21 cellular contexts compared by ENCODE assay signal in the genomic region with DNA sequence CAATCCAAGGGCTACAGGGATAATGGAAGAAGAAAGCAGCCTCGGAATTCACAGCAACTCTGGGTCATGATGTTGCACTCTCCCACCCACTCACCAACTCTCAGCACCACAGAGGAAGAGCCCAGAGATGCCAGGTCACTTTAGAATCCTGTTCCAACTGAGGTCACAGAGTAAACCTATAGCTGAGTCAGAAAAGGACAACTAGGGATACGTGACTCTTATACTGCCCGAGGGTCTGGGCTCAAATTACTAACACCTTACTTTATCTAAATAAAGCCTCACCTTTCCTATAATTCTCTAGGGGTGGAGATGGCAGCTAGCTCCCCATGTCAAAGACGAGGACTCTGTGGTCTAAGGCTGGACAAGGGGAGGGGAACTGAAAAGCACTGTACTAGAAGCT. TPM values are rescaled to one million over a fixed set of nuclear protein-coding genes. Genes with fewer than 3 reads are reported as not detected.
DNase-seq lines count a peak whose midpoint lies in the region; ATAC-seq and TF ChIP-seq lines count a peak whose summit lies in the region.
"Had no signal": no experiment of that assay in that cellular context is flagged by ENCODE, and none has a peak within 500 bp of the region (broad histone marks: within the 10 kb centered on the region; RNA-seq: fewer than 3 reads in every experiment).

No MANE protein-coding gene starts in this region.

- H3K27ac Mint-ChIP-seq in CD14-positive monocyte (peak overlapping the region in 5 of 7 donors; percentile 6 to 52 (median 31)), T-helper 17 cell (peak overlapping the region; percentile 34)
- H3K27ac Mint-ChIP-seq in activated CD8-positive, alpha-beta memory T cell treated with anti-CD3 and anti-CD28 coated beads, Interleukin-2, amount 10 ng/mL, durations not matched to agents 7 days and 5 days, result no peak overlapping the region
- H3K27ac Mint-ChIP-seq: GM23338 had no signal

- no peak overlapping the region for H3K4me2 ChIP-seq in mesenchymal stem cell (ENCODE audit: low read length, poor library complexity, severe bottlenecking)
- H3K4me2 ChIP-seq in trophoblast cell (ENCODE audit: low read length), result no peak overlapping the region
- H3K4me2 ChIP-seq: GM23338 had no signal

- H3K18ac ChIP-seq in mesenchymal stem cell (ENCODE audit: low read depth in 1 of 2, low read length in 2 of 2) (no peak overlapping the region), trophoblast cell (ENCODE audit: low read length) (no peak overlapping the region)

- H3K4me1 ChIP-seq in mesenchymal stem cell (ENCODE audit: control insufficient read depth, insufficient read depth, low read depth, low read length), result peaks cover 4% of the 10 kb centered on the region
- peaks cover 7 to 9% of the 10 kb centered on the region in 2 experiments for H3K4me1 ChIP-seq in trophoblast cell (ENCODE audit: control insufficient read depth in 1 of 2, insufficient read depth in 2 of 2, low read length in 2 of 2)

- H3K14ac ChIP-seq in mesenchymal stem cell (ENCODE audit: low read length in 2 of 2) (no peak overlapping the region), trophoblast cell (ENCODE audit: low read length) (no peak overlapping the region)

- intact Hi-C loops in CD14-positive monocyte (cut with micrococcal nuclease), result no loop called here

- H3K4me3 Mint-ChIP-seq in CD14-positive monocyte (no peak overlapping the region), T-helper 17 cell (no peak overlapping the region)
- no peak overlapping the region for H3K4me3 Mint-ChIP-seq in activated CD8-positive, alpha-beta memory T cell treated with anti-CD3 and anti-CD28 coated beads, Interleukin-2, amount 10 ng/mL, durations not matched to agents 7 days and 5 days
- H3K4me3 Mint-ChIP-seq: GM23338 had no signal

- no peak overlapping the region for H2BK15ac ChIP-seq in mesenchymal stem cell (ENCODE audit: low read depth, poor library complexity, severe bottlenecking)

- no peaks in the 10 kb centered on the region for H3K9me3 ChIP-seq in T-helper 17 cell (ENCODE audit: control insufficient read depth, low read length, poor library complexity, severe bottlenecking)
- H3K9me3 ChIP-seq in mesenchymal stem cell (ENCODE audit: control insufficient read depth, low read length), result no peaks in the 10 kb centered on the region
- no peaks in the 10 kb centered on the region for H3K9me3 ChIP-seq in trophoblast cell (ENCODE audit: insufficient read depth, low read depth, low read length)

- WGBS in mesenchymal stem cell, result 89% methylated on average over 1 of the region's 4 CpGs
- WGBS in trophoblast cell (ENCODE audit: extremely low coverage, insufficient coverage, insufficient read length), result no CpG with 5 or more reads among the region's 4 CpGs

- H3K9me3 Mint-ChIP-seq in CD14-positive monocyte, result no peaks in the 10 kb centered on the region
- no peaks in the 10 kb centered on the region for H3K9me3 Mint-ChIP-seq in activated CD8-positive, alpha-beta memory T cell treated with anti-CD3 and anti-CD28 coated beads, Interleukin-2, amount 10 ng/mL, durations not matched to agents 7 days and 5 days (ENCODE audit: low read depth)
- H3K9me3 Mint-ChIP-seq: GM23338 had no signal

- H2AK5ac ChIP-seq in mesenchymal stem cell (ENCODE audit: low read length, severe bottlenecking) (no peak overlapping the region), trophoblast cell (ENCODE audit: low read length) (no peak overlapping the region)

- no peak for DNase-seq in CD14-positive monocyte (ENCODE audit: low spot score)
- DNase-seq in T-helper 17 cell, result no peak
- DNase-seq in mesenchymal stem cell, result no peak
- DNase-seq in 8988T, result no peak
- DNase-seq in activated CD8-positive, alpha-beta memory T cell treated with anti-CD3 and anti-CD28 coated beads, Interleukin-2, amount 10 ng/mL, durations not matched to agents 7 days and 5 days, result no peak
- DNase-seq in trophoblast cell, result no peak
- DNase-seq: DMS153; HCEC 1CT; MM.1S; NCI-H1092; NCI-H146; NCI-H2029 treated with DMSO at 0.1 percent for 48 hours; NCI-H2171 treated with DMSO at 0.1 percent for 48 hours; NCI-H446 treated with DMSO at 0.1 percent for 48 hours; NCI-H748 treated with DMSO at 0.1 percent for 48 hours; NK-92 treated with Interleukin-12 subunit alpha and Interleukin-12 subunit beta, amount 100 ng/mL, for 24 hours; SHP77 had no signal

- H3K27me3 ChIP-seq in mesenchymal stem cell (ENCODE audit: control insufficient read depth in 1 of 2, insufficient read depth in 1 of 2, low read length in 2 of 2), result no peaks in the 10 kb centered on the region
- no peaks in the 10 kb centered on the region for H3K27me3 ChIP-seq in trophoblast cell (ENCODE audit: insufficient read depth, low read length)

- peaks cover 67 to 88% of the 10 kb centered on the region in 2 experiments for H3K36me3 ChIP-seq in mesenchymal stem cell (ENCODE audit: control insufficient read depth in 1 of 2, insufficient read depth in 2 of 2, low read depth in 1 of 2, low read length in 2 of 2)
- H3K36me3 ChIP-seq in trophoblast cell (ENCODE audit: control insufficient read depth in 1 of 2, insufficient read depth in 2 of 2, low read length in 2 of 2), result peaks cover 29 to 62% of the 10 kb centered on the region in 2 experiments

- TF ChIP-seq CTCF in 22Rv1 (IDR thresholded peaks at IDR 0.05), result no peak
- no peak for TF ChIP-seq CTCF in CD14-positive monocyte (IDR thresholded peaks at IDR 0.05)

- H2BK12ac ChIP-seq in mesenchymal stem cell (ENCODE audit: low read length in 2 of 2) (no peak overlapping the region), trophoblast cell (ENCODE audit: low read length) (no peak overlapping the region)

- H3K4me3 ChIP-seq in mesenchymal stem cell (ENCODE audit: insufficient read depth in 1 of 2, low read depth in 1 of 2, low read length in 2 of 2) (no peak overlapping the region), trophoblast cell (ENCODE audit: low read depth, low read length) (no peak overlapping the region)
- H3K4me3 ChIP-seq: GM12878, GM23338, SK-N-MC had no signal

- peaks cover 88 to 91% of the 10 kb centered on the region in 2 donors for H3K36me3 Mint-ChIP-seq in CD14-positive monocyte
- peaks cover 5% of the 10 kb centered on the region for H3K36me3 Mint-ChIP-seq in T-helper 17 cell (ENCODE audit: low read depth)
- peaks cover 43% of the 10 kb centered on the region for H3K36me3 Mint-ChIP-seq in activated CD8-positive, alpha-beta memory T cell treated with anti-CD3 and anti-CD28 coated beads, Interleukin-2, amount 10 ng/mL, durations not matched to agents 7 days and 5 days

- H3K79me2 ChIP-seq in trophoblast cell (ENCODE audit: control insufficient read depth, insufficient read depth, low read length, poor library complexity), result no peaks in the 10 kb centered on the region

- ATAC-seq in T-helper 17 cell, result no peak
- no peak for ATAC-seq in activated CD8-positive, alpha-beta memory T cell treated with anti-CD3 and anti-CD28 coated beads, Interleukin-2, amount 10 ng/mL, durations not matched to agents 7 days and 5 days
- ATAC-seq: GM12878, GM23338 had no signal

- CTCF ChIA-PET in activated CD8-positive, alpha-beta memory T cell treated with anti-CD3 and anti-CD28 coated beads, Interleukin-2, amount 10 ng/mL, durations not matched to agents 7 days and 5 days (lab: Charles Lee), result interaction anchor here (0.6 to 8.0 kb wide), 6 partner anchors 63 to 408 kb away, joined by 4 to 91 read pairs (median 22); no protein-coding TSS in a partner anchor

- H2AFZ ChIP-seq in mesenchymal stem cell (ENCODE audit: low read depth, low read length), result no peak overlapping the region
- H2AFZ ChIP-seq in trophoblast cell (ENCODE audit: insufficient read depth, low read length, poor library complexity), result no peak overlapping the region
- H2AFZ ChIP-seq: GM23338 had no signal

- no peaks in the 10 kb centered on the region for H3K27me3 Mint-ChIP-seq in CD14-positive monocyte (ENCODE audit: low read depth in 3 of 3)
- no peaks in the 10 kb centered on the region for H3K27me3 Mint-ChIP-seq in T-helper 17 cell
- H3K27me3 Mint-ChIP-seq in activated CD8-positive, alpha-beta memory T cell treated with anti-CD3 and anti-CD28 coated beads, Interleukin-2, amount 10 ng/mL, durations not matched to agents 7 days and 5 days, result no peaks in the 10 kb centered on the region

- H3K79me1 ChIP-seq in mesenchymal stem cell (replicated peaks; ENCODE audit: low read length, poor library complexity, severe bottlenecking) (peaks cover 58% of the 10 kb centered on the region), trophoblast cell (ENCODE audit: low read length) (peaks cover 4% of the 10 kb centered on the region)

- H3K23ac ChIP-seq in mesenchymal stem cell (ENCODE audit: low read length in 2 of 2), result no peak overlapping the region
- no peak overlapping the region for H3K23ac ChIP-seq in trophoblast cell (ENCODE audit: low read length)

- H2BK5ac ChIP-seq in mesenchymal stem cell (ENCODE audit: low read depth, low read length, poor library complexity, severe bottlenecking), result no peak overlapping the region
- no peak overlapping the region for H2BK5ac ChIP-seq in trophoblast cell (ENCODE audit: low read depth, low read length, poor library complexity)

- H2BK120ac ChIP-seq in mesenchymal stem cell (ENCODE audit: low read depth, low read length), result no peak overlapping the region
- H2BK120ac ChIP-seq in trophoblast cell (ENCODE audit: insufficient read depth, low read length, poor library complexity), result no peak overlapping the region

- no peak overlapping the region for H3K4ac ChIP-seq in mesenchymal stem cell (ENCODE audit: low read depth in 1 of 2, low read length in 2 of 2)
- no peak overlapping the region for H3K4ac ChIP-seq in trophoblast cell (ENCODE audit: low read depth, low read length)

- H3K4me1 Mint-ChIP-seq in CD14-positive monocyte (peaks cover 6% of the 10 kb centered on the region), T-helper 17 cell (peaks cover 22% of the 10 kb centered on the region)
- H3K4me1 Mint-ChIP-seq in activated CD8-positive, alpha-beta memory T cell treated with anti-CD3 and anti-CD28 coated beads, Interleukin-2, amount 10 ng/mL, durations not matched to agents 7 days and 5 days, result peaks cover 14% of the 10 kb centered on the region

- no peak overlapping the region for H4K12ac ChIP-seq in trophoblast cell (ENCODE audit: low read depth, low read length)

- H4K91ac ChIP-seq in mesenchymal stem cell (ENCODE audit: low read length) (no peak overlapping the region), trophoblast cell (ENCODE audit: low read depth, low read length) (no peak overlapping the region)

- H4K8ac ChIP-seq in mesenchymal stem cell (ENCODE audit: low read length) (no peak overlapping the region), trophoblast cell (ENCODE audit: low read depth, low read length) (no peak overlapping the region)

- H3K9ac ChIP-seq in mesenchymal stem cell (ENCODE audit: low read length), result peak overlapping the region; percentile 88
- H3K9ac ChIP-seq in trophoblast cell (ENCODE audit: low read length), result no peak overlapping the region

- H3K27ac ChIP-seq in 22Rv1 (peak overlapping the region; percentile 2; the same call in 1 of the 2 replicates), mesenchymal stem cell (ENCODE audit: low read length, poor library complexity, severe bottlenecking) (no peak overlapping the region), trophoblast cell (ENCODE audit: low read depth, low read length) (no peak overlapping the region)
- H3K27ac ChIP-seq: SK-N-MC had no signal

RNA-seq across cellular contexts. Expression of a gene that starts 24.6 kb away (rescaled TPM):
- 1 to 10 TPM; 7.4 to 8.3 TPM for polyA plus RNA-seq in CD14-positive monocyte
- 10 to 100 TPM; 25.7 to 28.0 TPM for total RNA-seq in T-helper 17 cell
- polyA plus RNA-seq in mesenchymal stem cell (2013, experiment 1 of 2), result 4.8 TPM
- polyA plus RNA-seq in mesenchymal stem cell (2013, experiment 2 of 2), result 4.1 TPM
- total RNA-seq in activated CD8-positive, alpha-beta memory T cell treated with anti-CD3 and anti-CD28 coated beads, Interleukin-2, amount 10 ng/mL, durations not matched to agents 7 days and 5 days, result 10 to 100 TPM in 1 of 2 experiments, 1 to 10 TPM in 1; 7.0 to 11.2 TPM
- 4.6 TPM in 2 replicates for polyA plus RNA-seq in trophoblast cell (2013)

RNA-seq across cellular contexts. Expression of a gene that starts 57.0 kb away (rescaled TPM):
- polyA plus RNA-seq in CD14-positive monocyte, result 10 to 100 TPM in 1 of 2 donors, 1 to 10 TPM in 1; 4.1 to 12.4 TPM
- 100 to 1,000 TPM; 207 to 208 TPM for total RNA-seq in T-helper 17 cell
- 54.5 TPM for polyA plus RNA-seq in mesenchymal stem cell (2013, experiment 1 of 2)
- 49.1 TPM for polyA plus RNA-seq in mesenchymal stem cell (2013, experiment 2 of 2)
- 100 to 1,000 TPM; 156 to 221 TPM for total RNA-seq in activated CD8-positive, alpha-beta memory T cell treated with anti-CD3 and anti-CD28 coated beads, Interleukin-2, amount 10 ng/mL, durations not matched to agents 7 days and 5 days
- 86.2 and 86.4 TPM in 2 replicates for polyA plus RNA-seq in trophoblast cell (2013)

RNA-seq across cellular contexts. Expression of a gene that starts 57.3 kb away (rescaled TPM):
- polyA plus RNA-seq in CD14-positive monocyte, result 1 to 10 TPM; 1.6 to 1.9 TPM
- total RNA-seq in T-helper 17 cell, result 1 to 10 TPM in 1 of 2 donors, under 1 TPM in 1; 0.75 to 4.5 TPM
- 3.2 TPM for polyA plus RNA-seq in mesenchymal stem cell (2013, experiment 1 of 2)
- polyA plus RNA-seq in mesenchymal stem cell (2013, experiment 2 of 2), result 3.9 TPM
- 1 to 10 TPM; 4.0 to 9.2 TPM for total RNA-seq in activated CD8-positive, alpha-beta memory T cell treated with anti-CD3 and anti-CD28 coated beads, Interleukin-2, amount 10 ng/mL, durations not matched to agents 7 days and 5 days
- polyA plus RNA-seq in trophoblast cell (2013), result 3.8 and 4.1 TPM in 2 replicates
